8 cellular contexts compared by ENCODE assay signal in the genomic region with DNA sequence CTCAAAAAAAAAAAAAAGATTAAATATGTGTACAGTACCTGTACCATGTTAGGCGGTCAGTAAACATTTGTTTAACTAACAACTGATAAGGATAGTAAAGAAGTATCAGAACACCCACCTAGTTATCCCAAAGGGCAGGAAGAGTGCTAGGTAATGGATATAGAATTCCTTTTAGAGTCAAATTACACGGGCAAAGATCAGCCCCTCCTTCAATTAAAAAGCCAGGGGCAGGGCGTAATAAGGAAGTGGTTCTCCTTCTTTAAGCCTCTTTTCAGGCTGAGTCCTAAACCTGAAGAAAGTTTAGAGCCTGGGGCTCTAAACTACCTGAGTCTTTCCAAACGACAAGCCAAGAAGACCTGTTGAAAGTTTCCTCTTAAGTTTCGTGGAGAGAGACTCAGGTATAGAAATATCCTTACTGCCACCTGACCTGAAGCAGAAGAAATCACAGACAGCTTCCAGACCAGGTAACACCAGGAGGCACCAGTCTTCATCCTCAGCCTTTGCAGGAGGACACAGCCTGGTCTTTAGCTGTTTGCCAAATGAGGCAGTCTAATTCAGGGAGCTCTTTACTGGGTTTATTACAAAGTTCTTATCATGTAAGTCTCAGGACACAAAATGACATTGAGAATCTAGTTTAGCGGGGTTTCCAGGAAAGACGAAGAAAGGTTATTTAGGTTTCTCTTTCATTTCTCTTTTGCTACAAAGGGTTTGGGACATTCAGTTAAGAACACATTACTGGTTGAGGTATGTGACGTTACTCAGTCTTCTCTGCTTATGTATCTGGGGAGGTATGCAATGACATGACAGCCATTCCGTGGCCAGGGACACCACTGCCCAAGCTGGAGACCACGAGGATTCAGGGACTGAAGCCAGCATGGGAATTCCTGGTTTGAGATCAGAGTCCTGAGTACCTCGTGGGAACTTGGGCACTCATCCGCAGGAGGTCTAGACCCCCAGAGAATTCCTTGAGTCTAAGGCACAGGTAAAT. TPM values are rescaled to one million over a fixed set of nuclear protein-coding genes. Genes with fewer than 3 reads are reported as not detected.
DNase-seq lines count a peak whose midpoint lies in the region; ATAC-seq and TF ChIP-seq lines count a peak whose summit lies in the region.

Gene BCL2L14 (plus strand): TSS at position 266 of the 988 bp plus-strand sequence. CDS start 8,367 bp downstream, outside the sequence.

- in situ Hi-C loops in KBM-7 (cut with MboI; ENCODE audit: low pct_unique_long_range_greater_than_20kb, low sequenced_read_pairs): no loop called here

- peak; percentile 30; the same call in 1 of the 2 replicates for TF ChIP-seq RAD21 in HCT116 (IDR thresholded peaks at IDR 0.05; ENCODE audit: low read depth)

- H3K9me3 ChIP-seq in HCT116 (ENCODE audit: control insufficient read depth in 1 of 2, insufficient read depth in 1 of 2, low read depth in 1 of 2, low read length in 2 of 2) (no peaks in the 10 kb centered on the region), mucosa of rectum (ENCODE audit: control insufficient read depth in 2 of 2, low read length in 2 of 2) (no peaks in the 10 kb centered on the region)

- peaks cover 15% of the 10 kb centered on the region for H3K27me3 Mint-ChIP-seq in activated CD8-positive, alpha-beta memory T cell treated with anti-CD3 and anti-CD28 coated beads, Interleukin-2, amount 10 ng/mL, durations not matched to agents 7 days and 5 days

- H3K4me1 Mint-ChIP-seq in activated CD8-positive, alpha-beta memory T cell treated with anti-CD3 and anti-CD28 coated beads, Interleukin-2, amount 10 ng/mL, durations not matched to agents 7 days and 5 days: peaks cover 33% of the 10 kb centered on the region

- RAD21 ChIA-PET in HCT116 (lab: Charles Lee; ENCODE audit: low non-redundant PET in 1 of 2, low total read pairs in 2 of 2, uncharacterized antibody in 2 of 2, unreplicated experiment in 2 of 2): no interaction called here

- H3K4me3 ChIP-seq in GM06990 (replicated peaks; ENCODE audit: low read depth, low read length) (peak within 1 kb of the TSS; percentile 50), HCT116 (replicated peaks in 1 of 2; ENCODE audit: low read depth in 1 of 2, low read length in 2 of 2) (no peak within 1 kb of the TSS), mucosa of rectum (ENCODE audit: low read length in 2 of 2) (peak within 1 kb of the TSS; percentile 71 to 88)

- peak; percentile 69 for ATAC-seq in HCT116
- peak; percentile 80 for ATAC-seq in activated CD8-positive, alpha-beta memory T cell treated with anti-CD3 and anti-CD28 coated beads, Interleukin-2, amount 10 ng/mL, durations not matched to agents 7 days and 5 days
- no peak for ATAC-seq in GM21723 (IDR thresholded peaks at IDR 0.05; ENCODE audit: unreplicated experiment)
- no peak for ATAC-seq in GM18519 (IDR thresholded peaks at IDR 0.05; ENCODE audit: low FRiP score, unreplicated experiment)

- H3K27ac ChIP-seq in HCT116 (ENCODE audit: low read depth, low read length): no peak within 1 kb of the TSS
- H3K27ac ChIP-seq in mucosa of rectum (ENCODE audit: low read depth in 2 of 2, low read length in 2 of 2): peak within 1 kb of the TSS; percentile 94

- peaks cover 5 to 10% of the 10 kb centered on the region in 2 experiments; a peak in 3 of 4 replicates for H3K4me1 ChIP-seq in HCT116 (ENCODE audit: control insufficient read depth in 1 of 2, insufficient read depth in 2 of 2, low read length in 2 of 2)
- peaks cover 19 to 28% of the 10 kb centered on the region in 2 donors for H3K4me1 ChIP-seq in mucosa of rectum (ENCODE audit: control insufficient read depth in 2 of 2, insufficient read depth in 2 of 2, low read length in 2 of 2)

- CTCF ChIA-PET in HCT116 (lab: Charles Lee): no interaction called here
- CTCF ChIA-PET in activated CD8-positive, alpha-beta memory T cell treated with anti-CD3 and anti-CD28 coated beads, Interleukin-2, amount 10 ng/mL, durations not matched to agents 7 days and 5 days (lab: Charles Lee): interaction anchor here (0.6 to 2.7 kb wide), 7 partner anchors 24 to 526 kb away, joined by 3 to 12 read pairs (median 3); no protein-coding TSS in a partner anchor

- H3K9ac ChIP-seq in HCT116 (ENCODE audit: low read length): no peak within 1 kb of the TSS
- H3K9ac ChIP-seq in mucosa of rectum (ENCODE audit: low read depth in 1 of 2, low read length in 2 of 2): peak within 1 kb of the TSS; percentile 70 to 88

- no peak for TF ChIP-seq POLR2A in HCT116 (IDR thresholded peaks at IDR 0.05; ENCODE audit: borderline replicate concordance, extremely low read depth, insufficient read depth, insufficient read length)

- H3K36me3 Mint-ChIP-seq in activated CD8-positive, alpha-beta memory T cell treated with anti-CD3 and anti-CD28 coated beads, Interleukin-2, amount 10 ng/mL, durations not matched to agents 7 days and 5 days: peaks cover 4% of the 10 kb centered on the region

- no peak for DNase-seq in GM06990 (ENCODE audit: extremely low read depth, insufficient read length)
- DNase-seq in HCT116 (ENCODE audit: low read depth, low spot score): no peak
- DNase-seq in activated CD8-positive, alpha-beta memory T cell treated with anti-CD3 and anti-CD28 coated beads, Interleukin-2, amount 10 ng/mL, durations not matched to agents 7 days and 5 days: peak; percentile 53
- DNase-seq in KBM-7: no peak
- no peak for DNase-seq in cortex of kidney (lab: John Stamatoyannopoulos, UW)

- POLR2A ChIA-PET in HCT116 (lab: Charles Lee): interaction anchor here (1.2 kb wide), 1 partner anchor 286 kb away, joined by 3 read pairs; the partner anchor contains the start of gene BORCS5

- no peaks in the 10 kb centered on the region for H3K9me3 Mint-ChIP-seq in activated CD8-positive, alpha-beta memory T cell treated with anti-CD3 and anti-CD28 coated beads, Interleukin-2, amount 10 ng/mL, durations not matched to agents 7 days and 5 days (ENCODE audit: low read depth)

- no peaks in the 10 kb centered on the region for H4K20me1 ChIP-seq in HCT116 (ENCODE audit: insufficient read depth)

- no peaks in the 10 kb centered on the region for H3K36me3 ChIP-seq in GM06990 (ENCODE audit: control insufficient read depth, insufficient read depth, low read length)
- no peaks in the 10 kb centered on the region for H3K36me3 ChIP-seq in HCT116 (ENCODE audit: control insufficient read depth in 1 of 2, insufficient read depth in 2 of 2, low read length in 2 of 2)
- no peaks in the 10 kb centered on the region for H3K36me3 ChIP-seq in mucosa of rectum (ENCODE audit: control insufficient read depth in 2 of 2, insufficient read depth in 2 of 2, low read length in 2 of 2)

- H2AFZ ChIP-seq in HCT116 (ENCODE audit: low read depth, low read length, poor library complexity, severe bottlenecking): no peak within 1 kb of the TSS

- H3K27ac Mint-ChIP-seq in activated CD8-positive, alpha-beta memory T cell treated with anti-CD3 and anti-CD28 coated beads, Interleukin-2, amount 10 ng/mL, durations not matched to agents 7 days and 5 days: peak within 1 kb of the TSS; percentile 91

- intact Hi-C loops in HCT116 (cut with micrococcal nuclease): no loop called here

- H3K4me2 ChIP-seq in HCT116 (ENCODE audit: low read length): peak within 1 kb of the TSS; percentile 29

- H3K27me3 ChIP-seq in GM06990 (replicated peaks; ENCODE audit: control insufficient read depth, insufficient read depth, low read length) (no peaks in the 10 kb centered on the region), HCT116 (ENCODE audit: insufficient read depth, low read length) (no peaks in the 10 kb centered on the region), mucosa of rectum (ENCODE audit: control insufficient read depth in 2 of 2, insufficient read depth in 2 of 2, low read length in 2 of 2) (no peaks in the 10 kb centered on the region)

- H3K4me3 Mint-ChIP-seq in activated CD8-positive, alpha-beta memory T cell treated with anti-CD3 and anti-CD28 coated beads, Interleukin-2, amount 10 ng/mL, durations not matched to agents 7 days and 5 days: peak within 1 kb of the TSS; percentile 89

- BruUV-seq in HCT116 (replicated peaks; lab: Mats Ljungman, UMichigan): no TSS peak

- H3K9me2 ChIP-seq in HCT116 (ENCODE audit: insufficient read depth): no peaks in the 10 kb centered on the region

- no peaks in the 10 kb centered on the region for H3K79me2 ChIP-seq in HCT116 (ENCODE audit: insufficient read depth, low read length)

- no peak for TF ChIP-seq CTCF in GM06990 (IDR thresholded peaks at IDR 0.05; ENCODE audit: insufficient read depth, low read length, poor library complexity, severe bottlenecking)
- TF ChIP-seq CTCF in HCT116 (IDR thresholded peaks at IDR 0.05 in 2 of 3, conservative IDR thresholded peaks at IDR 0.05 in 1 of 3; ENCODE audit: borderline replicate concordance in 1 of 3, insufficient read depth in 1 of 3, low read depth in 2 of 3, low read length in 2 of 3): peak in 2 of 3 experiments; percentile 19 to 28; a peak in 2 of 6 replicates

TF ChIP-seq in HCT116, 20 proteins besides CTCF, POLR2A, EP300 and RAD21 (continues in another document):
- TF ChIP-seq ZFX (IDR thresholded peaks at IDR 0.05) (no peak), JUND (IDR thresholded peaks at IDR 0.05) (no peak), SIN3A (IDR thresholded peaks at IDR 0.05; ENCODE audit: low read depth) (no peak), POLR2AphosphoS5 (IDR thresholded peaks at IDR 0.05; ENCODE audit: low read depth, low read length) (no peak), SRF (IDR thresholded peaks at IDR 0.05; ENCODE audit: low read depth) (no peak)

RNA-seq across cellular contexts. Expression of gene BCL2L14, which starts in this region (rescaled TPM):
- 0.30 TPM for total RNA-seq in HCT116 (2021; ENCODE audit: unreplicated experiment)
- 0.03 and 0.10 TPM in 2 replicates for polyA plus RNA-seq in HCT116 (2012)
- 10 to 100 TPM in 1 of 2 experiments, 1 to 10 TPM in 1; 3.3 to 12.2 TPM for total RNA-seq in activated CD8-positive, alpha-beta memory T cell treated with anti-CD3 and anti-CD28 coated beads, Interleukin-2, amount 10 ng/mL, durations not matched to agents 7 days and 5 days

Comparison
In these comparisons a context has a peak if more than half of its experiments do, and no peak if none do; other contexts are left out.
1. Peak in ATAC-seq and H3K4me2 ChIP-seq in HCT116; RNA of the gene not detected or under 1 TPM.
2. H3K4me3 ChIP-seq: peak in GM06990 (single experiment) and mucosa of rectum (2 of 2); none in HCT116 (0 of 2).